26 cellular contexts compared by ENCODE assay signal in the genomic region with DNA sequence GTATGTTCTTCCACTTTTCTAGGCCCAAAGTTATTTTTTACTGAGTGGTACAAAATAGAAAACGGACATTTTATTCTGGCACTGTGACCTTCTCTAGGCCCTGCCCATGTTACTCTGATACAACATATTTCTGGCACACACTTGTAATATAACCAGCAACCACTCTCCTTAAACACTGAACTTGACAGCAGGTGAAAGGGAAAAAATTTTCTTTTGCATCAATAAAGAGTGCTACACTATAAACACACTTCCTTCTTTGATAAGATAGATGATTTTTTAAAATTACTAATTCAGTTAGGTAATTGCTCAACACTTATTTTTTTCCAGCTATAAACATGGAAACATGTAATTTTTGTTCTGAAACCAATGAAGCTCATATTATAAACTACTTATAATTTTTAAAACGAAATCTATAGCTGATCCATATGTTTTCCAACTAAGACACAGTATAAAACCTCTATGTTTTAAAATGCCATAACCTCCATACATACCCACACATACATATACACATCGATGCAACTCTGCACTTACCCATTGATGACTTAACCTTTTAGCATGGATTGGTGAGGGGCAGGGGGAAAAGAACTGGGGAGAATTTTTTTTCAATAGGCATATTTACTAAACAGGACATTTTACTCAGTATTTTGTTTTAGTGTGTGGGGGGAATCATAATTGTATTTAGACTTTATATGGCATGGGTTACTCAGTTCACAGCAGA.
"Had no signal": no experiment of that assay in that cellular context is flagged by ENCODE, and none has a peak within 500 bp of the region (broad histone marks: within the 10 kb centered on the region; RNA-seq: fewer than 3 reads in every experiment).

No MANE protein-coding gene starts in this region.

- H3K4me1 Mint-ChIP-seq: central memory CD8-positive, alpha-beta T cell had no signal

- H3K9me3 Mint-ChIP-seq: activated CD4-positive, alpha-beta memory T cell treated with anti-CD3 and anti-CD28 coated beads, Interleukin-2, amount 10 ng/mL, durations not matched to agents 7 days and 5 days; activated naive CD4-positive, alpha-beta T cell treated with anti-CD3 and anti-CD28 coated beads, Interleukin-2, amount 10 ng/mL, durations not matched to agents 7 days and 5 days; activated naive CD8-positive, alpha-beta T cell treated with anti-CD3 and anti-CD28 coated beads, Interleukin-2, amount 10 ng/mL, durations not matched to agents 7 days and 5 days; activated T-cell treated with anti-CD3 and anti-CD28 coated beads, Interleukin-2, amount 50 U/mL, for 24 hours; activated T-cell treated with anti-CD3 and anti-CD28 coated beads, Interleukin-2, amount 50 U/mL, for 72 hours; central memory CD8-positive, alpha-beta T cell; dendritic cell treated with granulocyte-macrophage colony-stimulating factor and Interleukin-4, amounts not matched to agents 40 ng/mL and 50 ng/mL, for 4 days; endodermal cell; T-helper 2 cell treated with Interferon-gamma antibody and Interleukin-4, amounts not matched to agents 5 μg/mL and 100 μg/mL, for 36 hours; WTC11 had no signal

- ATAC-seq: activated naive CD4-positive, alpha-beta T cell treated with anti-CD3 and anti-CD28 coated beads, Interleukin-2, amount 50 U/mL, for 72 hours; activated T-cell treated with anti-CD3 and anti-CD28 coated beads, Interleukin-2, amount 50 U/mL, for 72 hours; esophagus mucosa; T-helper 17 cell; WTC11 had no signal

- H3K36me3 Mint-ChIP-seq: activated naive CD4-positive, alpha-beta T cell treated with anti-CD3 and anti-CD28 coated beads, Interleukin-2, amount 10 ng/mL, durations not matched to agents 7 days and 5 days; activated naive CD4-positive, alpha-beta T cell treated with anti-CD3 and anti-CD28 coated beads, Interleukin-2, amount 50 U/mL, for 72 hours; activated naive CD8-positive, alpha-beta T cell treated with anti-CD3 and anti-CD28 coated beads, Interleukin-2, amount 10 ng/mL, durations not matched to agents 7 days and 5 days; WTC11 had no signal

- DNase-seq: activated CD4-positive, alpha-beta memory T cell treated with anti-CD3 and anti-CD28 coated beads, Interleukin-2, amount 10 ng/mL, durations not matched to agents 7 days and 5 days; activated CD4-positive, alpha-beta T cell treated with anti-CD3 and anti-CD28 coated beads for 1 hour; activated CD4-positive, alpha-beta T cell treated with anti-CD3 and anti-CD28 coated beads for 4 hours; activated CD4-positive, alpha-beta T cell treated with anti-CD3 and anti-CD28 coated beads, Interleukin-2, amount 10 ng/mL, durations not matched to agents 7 days and 5 days; activated CD4-positive, alpha-beta T cell treated with anti-CD3 and anti-CD28 coated beads, Interleukin-2, amount 50 U/mL, for 4 hours; activated CD8-positive, alpha-beta memory T cell treated with anti-CD3 and anti-CD28 coated beads, Interleukin-2, amount 50 U/mL, for 48 hours; activated gamma-delta T cell; activated naive CD4-positive, alpha-beta T cell; activated naive CD4-positive, alpha-beta T cell treated with anti-CD3 and anti-CD28 coated beads, Interleukin-2, amount 10 ng/mL, durations not matched to agents 7 days and 5 days; activated naive CD8-positive, alpha-beta T cell treated with anti-CD3 and anti-CD28 coated beads, Interleukin-2, amount 10 ng/mL, durations not matched to agents 7 days and 5 days; activated T-cell treated with anti-CD3 and anti-CD28 coated beads for 4 hours; activated T-cell treated with anti-CD3 and anti-CD28 coated beads, Interleukin-2, amount 50 U/mL, for 24 hours; activated T-cell treated with anti-CD3 and anti-CD28 coated beads, Interleukin-2, amount 50 U/mL, for 72 hours; brain microvascular endothelial cell; dorsolateral prefrontal cortex; effector memory CD4-positive, alpha-beta T cell; endodermal cell; foreskin fibroblast; T-helper 17 cell; T1000 had no signal

- H3K4me3 Mint-ChIP-seq: activated CD4-positive, alpha-beta memory T cell treated with anti-CD3 and anti-CD28 coated beads, Interleukin-2, amount 10 ng/mL, durations not matched to agents 7 days and 5 days; activated CD4-positive, alpha-beta T cell treated with anti-CD3 and anti-CD28 coated beads, Interleukin-2, amount 10 ng/mL, durations not matched to agents 7 days and 5 days; activated naive CD4-positive, alpha-beta T cell treated with anti-CD3 and anti-CD28 coated beads, Interleukin-2, amount 10 ng/mL, durations not matched to agents 7 days and 5 days; activated naive CD8-positive, alpha-beta T cell treated with anti-CD3 and anti-CD28 coated beads, Interleukin-2, amount 10 ng/mL, durations not matched to agents 7 days and 5 days; activated T-cell treated with anti-CD3 and anti-CD28 coated beads, Interleukin-2, amount 50 U/mL, for 24 hours; activated T-cell treated with anti-CD3 and anti-CD28 coated beads, Interleukin-2, amount 50 U/mL, for 72 hours; central memory CD8-positive, alpha-beta T cell; dendritic cell treated with granulocyte-macrophage colony-stimulating factor and Interleukin-4, amounts not matched to agents 40 ng/mL and 50 ng/mL, for 4 days; endodermal cell; T-helper 17 cell; T-helper 2 cell treated with Interferon-gamma antibody and Interleukin-4, amounts not matched to agents 5 μg/mL and 100 μg/mL, for 36 hours; WTC11 had no signal

- H3K27ac Mint-ChIP-seq: activated CD4-positive, alpha-beta memory T cell treated with anti-CD3 and anti-CD28 coated beads, Interleukin-2, amount 10 ng/mL, durations not matched to agents 7 days and 5 days; activated CD4-positive, alpha-beta T cell treated with anti-CD3 and anti-CD28 coated beads, Interleukin-2, amount 10 ng/mL, durations not matched to agents 7 days and 5 days; activated naive CD4-positive, alpha-beta T cell treated with anti-CD3 and anti-CD28 coated beads, Interleukin-2, amount 10 ng/mL, durations not matched to agents 7 days and 5 days; activated naive CD4-positive, alpha-beta T cell treated with anti-CD3 and anti-CD28 coated beads, Interleukin-2, amount 50 U/mL, for 72 hours; activated naive CD8-positive, alpha-beta T cell treated with anti-CD3 and anti-CD28 coated beads, Interleukin-2, amount 10 ng/mL, durations not matched to agents 7 days and 5 days; activated T-cell treated with anti-CD3 and anti-CD28 coated beads, Interleukin-2, amount 50 U/mL, for 24 hours; activated T-cell treated with anti-CD3 and anti-CD28 coated beads, Interleukin-2, amount 50 U/mL, for 72 hours; dendritic cell treated with granulocyte-macrophage colony-stimulating factor and Interleukin-4, amounts not matched to agents 40 ng/mL and 50 ng/mL, for 4 days; endodermal cell; T-helper 17 cell; T-helper 2 cell treated with Interferon-gamma antibody and Interleukin-4, amounts not matched to agents 5 μg/mL and 100 μg/mL, for 36 hours; WTC11 had no signal

- H3K27me3 Mint-ChIP-seq: central memory CD8-positive, alpha-beta T cell; T-helper 17 cell had no signal
